ENCODE assay signal across 2 cellular contexts in genomic region chr5:137072376-137073174, GRCh38.
TF ChIP-seq lines count a peak whose summit lies in the region.

No MANE protein-coding gene starts in this region.

TF ChIP-seq in SK-N-SH, 30 proteins besides CTCF, POLR2A, EP300 and RAD21 (continued from another document):
- TF ChIP-seq USF1 (IDR thresholded peaks at IDR 0.05; ENCODE audit: borderline replicate concordance, low read depth) (no peak), EZH2phosphoT487 (IDR thresholded peaks at IDR 0.05; ENCODE audit: borderline replicate concordance, low read depth) (no peak), FOXM1 (IDR thresholded peaks at IDR 0.05; ENCODE audit: low read depth) (no peak), FOSL2 (IDR thresholded peaks at IDR 0.05; ENCODE audit: borderline replicate concordance, low read depth) (no peak), PBX3 (IDR thresholded peaks at IDR 0.05) (no peak), POLR2AphosphoS5 (IDR thresholded peaks at IDR 0.05; ENCODE audit: low read depth, low read length) (no peak), RXRA (IDR thresholded peaks at IDR 0.05; ENCODE audit: borderline replicate concordance, low read depth) (no peak), MEF2A (IDR thresholded peaks at IDR 0.05; ENCODE audit: borderline replicate concordance, low read depth) (no peak), TCF12 (IDR thresholded peaks at IDR 0.05) (no peak), MAX (IDR thresholded peaks at IDR 0.05; ENCODE audit: low read depth) (no peak), GABPA (IDR thresholded peaks at IDR 0.05; ENCODE audit: low read depth) (no peak), USF2 (IDR thresholded peaks at IDR 0.05; ENCODE audit: borderline replicate concordance, low read depth, low read length) (no peak), REST (IDR thresholded peaks at IDR 0.05; ENCODE audit: low read depth, low read length) (no peak)

TF ChIP-seq in SK-N-SH treated with all-trans-retinoic acid at 6 μM for 48 hours, 23 proteins besides CTCF, POLR2A, EP300 and RAD21 (continued from another document):
- no peak for TF ChIP-seq ZNF565 (CRISPR knock-in tag; conservative IDR thresholded peaks at IDR 0.05; ENCODE audit: low read depth)
- TF ChIP-seq CREB5 (CRISPR knock-in tag; IDR thresholded peaks at IDR 0.05; ENCODE audit: low read depth), result no peak
- TF ChIP-seq TOX (CRISPR knock-in tag; IDR thresholded peaks at IDR 0.05; ENCODE audit: borderline replicate concordance), result no peak
- no peak for TF ChIP-seq ZNF8 (CRISPR knock-in tag; IDR thresholded peaks at IDR 0.05)
- TF ChIP-seq TCF4 (CRISPR knock-in tag; IDR thresholded peaks at IDR 0.05; ENCODE audit: borderline replicate concordance), result no peak
- no peak for TF ChIP-seq OSR1 (CRISPR knock-in tag; IDR thresholded peaks at IDR 0.05)
- no peak for TF ChIP-seq POU6F1 (CRISPR knock-in tag; IDR thresholded peaks at IDR 0.05; ENCODE audit: borderline replicate concordance, low read depth)
- no peak for TF ChIP-seq PATZ1 (CRISPR knock-in tag; IDR thresholded peaks at IDR 0.05; ENCODE audit: borderline replicate concordance)
- no peak for TF ChIP-seq ISL1 (CRISPR knock-in tag; IDR thresholded peaks at IDR 0.05)
- no peak for TF ChIP-seq ZC3H10 (CRISPR knock-in tag; IDR thresholded peaks at IDR 0.05)
- no peak for TF ChIP-seq PPARA (CRISPR knock-in tag; IDR thresholded peaks at IDR 0.05; ENCODE audit: borderline replicate concordance)
- no peak for TF ChIP-seq GLIS3 (CRISPR knock-in tag; IDR thresholded peaks at IDR 0.05)
- no peak for TF ChIP-seq ZFP30 (CRISPR knock-in tag; IDR thresholded peaks at IDR 0.05)
- no peak for TF ChIP-seq RARB (CRISPR knock-in tag; IDR thresholded peaks at IDR 0.05)
- TF ChIP-seq BACH2 (CRISPR knock-in tag; IDR thresholded peaks at IDR 0.05; ENCODE audit: borderline replicate concordance), result no peak
- TF ChIP-seq ARNTL (CRISPR knock-in tag; IDR thresholded peaks at IDR 0.05; ENCODE audit: borderline replicate concordance, low read depth), result no peak
